In the genomic region with DNA sequence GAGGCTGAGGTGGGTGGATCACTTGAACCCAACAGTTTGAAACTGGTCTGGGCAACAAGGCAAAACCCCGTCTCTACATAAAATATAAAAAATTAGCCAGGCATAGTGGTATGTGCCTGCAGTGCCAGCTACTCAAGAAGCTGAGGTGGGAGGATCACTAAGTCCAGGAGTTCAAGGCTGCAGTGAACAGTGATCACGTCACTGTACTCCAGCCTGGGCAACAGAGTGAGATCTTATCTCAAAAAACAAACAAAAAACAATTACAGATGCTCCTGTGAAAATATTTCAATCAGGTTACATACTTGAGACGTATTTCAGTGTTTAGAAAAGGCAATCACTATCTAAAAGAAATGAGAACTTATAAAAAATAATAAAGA, we compare ENCODE assay signal across 1 cellular context.
TF ChIP-seq lines count a peak whose summit lies in the region.

No MANE protein-coding gene starts in this region.

TF ChIP-seq in HepG2, 621 proteins besides CTCF, POLR2A, EP300 and RAD21 (continued from another document):
- TF ChIP-seq, protein P1, sequence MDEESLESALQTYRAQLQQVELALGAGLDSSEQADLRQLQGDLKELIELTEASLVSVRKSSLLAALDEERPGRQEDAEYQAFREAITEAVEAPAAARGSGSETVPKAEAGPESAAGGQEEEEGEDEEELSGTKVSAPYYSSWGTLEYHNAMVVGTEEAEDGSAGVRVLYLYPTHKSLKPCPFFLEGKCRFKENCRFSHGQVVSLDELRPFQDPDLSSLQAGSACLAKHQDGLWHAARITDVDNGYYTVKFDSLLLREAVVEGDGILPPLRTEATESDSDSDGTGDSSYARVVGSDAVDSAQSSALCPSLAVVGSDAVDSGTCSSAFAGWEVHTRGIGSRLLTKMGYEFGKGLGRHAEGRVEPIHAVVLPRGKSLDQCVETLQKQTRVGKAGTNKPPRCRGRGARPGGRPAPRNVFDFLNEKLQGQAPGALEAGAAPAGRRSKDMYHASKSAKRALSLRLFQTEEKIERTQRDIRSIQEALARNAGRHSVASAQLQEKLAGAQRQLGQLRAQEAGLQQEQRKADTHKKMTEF (CRISPR knock-in tag; IDR thresholded peaks at IDR 0.05): 0 out of 2 replicates have a peak, but pooled peaks have one; percentile 29
- TF ChIP-seq SP5 (CRISPR knock-in tag; IDR thresholded peaks at IDR 0.05; ENCODE audit: borderline replicate concordance, low read depth) (peak; percentile 92), SOX5 (CRISPR knock-in tag; IDR thresholded peaks at IDR 0.05; ENCODE audit: borderline replicate concordance) (peak; percentile 70; the same call in 1 of the 2 replicates), RARA (CRISPR knock-in tag; IDR thresholded peaks at IDR 0.05) (peak; percentile 67)
